11 cellular contexts compared by ENCODE assay signal in the genomic region with DNA sequence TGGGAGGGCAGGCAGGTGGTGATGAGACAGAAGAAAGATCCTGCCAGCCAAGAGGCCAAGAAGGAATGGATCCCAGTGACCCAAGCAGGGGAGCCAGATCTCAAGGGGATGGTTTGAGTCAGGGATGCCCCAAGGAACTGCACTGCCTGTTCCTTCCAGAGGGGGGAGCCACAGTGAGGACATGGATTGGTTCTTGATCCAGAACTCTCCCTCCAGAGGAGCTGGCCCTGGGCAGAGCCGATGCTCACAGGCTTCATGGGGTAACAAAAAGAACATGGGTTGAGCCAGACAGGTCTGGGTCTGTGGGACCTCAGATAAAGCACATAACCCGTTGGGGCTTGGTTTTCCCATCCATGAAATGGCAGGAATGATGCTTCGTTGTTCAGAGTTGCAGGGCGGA. TPM values are rescaled to one million over a fixed set of nuclear protein-coding genes. Genes with fewer than 3 reads are reported as not detected.
DNase-seq lines count a peak whose midpoint lies in the region; TF ChIP-seq lines count a peak whose summit lies in the region.
"Had no signal": no experiment of that assay in that cellular context is flagged by ENCODE, and none has a peak within 500 bp of the region (broad histone marks: within the 10 kb centered on the region; RNA-seq: fewer than 3 reads in every experiment).

No MANE protein-coding gene starts in this region.

- no peak overlapping the region for H3K4me2 ChIP-seq in KMS-11

- H3K27ac ChIP-seq in breast epithelium = no peak overlapping the region
- no peak overlapping the region for H3K27ac ChIP-seq in KMS-11
- H3K27ac ChIP-seq in endodermal cell (ENCODE audit: low read depth, low read length) = no peak overlapping the region
- H3K27ac ChIP-seq in spleen = no peak overlapping the region
- no peak overlapping the region for H3K27ac ChIP-seq in CD8-positive, alpha-beta memory T cell (ENCODE audit: low read depth, low read length)
- H3K27ac ChIP-seq: parathyroid adenoma had no signal

- H2AFZ ChIP-seq in KMS-11 (ENCODE audit: low read depth) = no peak overlapping the region
- H2AFZ ChIP-seq: parathyroid adenoma had no signal

- H3K36me3 Mint-ChIP-seq in MCF 10A (ENCODE audit: insufficient read depth, unreplicated experiment) (no peaks in the 10 kb centered on the region), endodermal cell (ENCODE audit: low read depth) (no peaks in the 10 kb centered on the region)
- peaks cover 0 to 3% (median 0%) of the 10 kb centered on the region in 3 donors for H3K36me3 Mint-ChIP-seq in CD8-positive, alpha-beta memory T cell

- no peaks in the 10 kb centered on the region for H3K79me2 ChIP-seq in KMS-11 (ENCODE audit: insufficient read depth, low read depth)
- H3K79me2 ChIP-seq: parathyroid adenoma had no signal

- TF ChIP-seq CTCF in MCF 10A (IDR thresholded peaks at IDR 0.05; ENCODE audit: unreplicated experiment) (peak; percentile 31), breast epithelium (IDR thresholded peaks at IDR 0.05) (no peak), KMS-11 (conservative IDR thresholded peaks at IDR 0.05; ENCODE audit: low read depth, low read length) (peak; percentile 59; the same call in 1 of the 2 replicates), endodermal cell (conservative IDR thresholded peaks at IDR 0.05) (peak; percentile 81), spleen (IDR thresholded peaks at IDR 0.05 in 8 of 11, conservative IDR thresholded peaks at IDR 0.05 in 3 of 11) (peak in 3 of 11 experiments; percentile 19 to 30 (median 26))

- no TSS peak for BruUV-seq in MCF 10A (replicated peaks; lab: Mats Ljungman, UMichigan)

- H3K4me3 Mint-ChIP-seq in MCF 10A (ENCODE audit: unreplicated experiment) (no peak overlapping the region), endodermal cell (no peak overlapping the region)
- H3K4me3 Mint-ChIP-seq in CD8-positive, alpha-beta memory T cell = no peak overlapping the region

- no peak overlapping the region for H3K27ac Mint-ChIP-seq in MCF 10A (ENCODE audit: low read depth, unreplicated experiment)
- H3K27ac Mint-ChIP-seq in endodermal cell = no peak overlapping the region
- H3K27ac Mint-ChIP-seq in CD8-positive, alpha-beta memory T cell = no peak overlapping the region

- H3K27me3 ChIP-seq in breast epithelium = peaks cover 0 to under 1% of the 10 kb centered on the region in 2 donors
- H3K27me3 ChIP-seq in KMS-11 (ENCODE audit: insufficient read depth, low read depth) = no peaks in the 10 kb centered on the region
- peaks cover 12% of the 10 kb centered on the region for H3K27me3 ChIP-seq in endodermal cell (ENCODE audit: control insufficient read depth, insufficient read depth, low read length, poor library complexity, severe bottlenecking)
- peaks cover 0 to 38% (median 10%) of the 10 kb centered on the region in 7 donors for H3K27me3 ChIP-seq in spleen (replicated peaks in 1 of 7)
- peaks cover 13% of the 10 kb centered on the region for H3K27me3 ChIP-seq in CD8-positive, alpha-beta memory T cell (ENCODE audit: insufficient read depth, low read length, poor library complexity, severe bottlenecking)

- no peaks in the 10 kb centered on the region for H4K20me1 ChIP-seq in KMS-11 (ENCODE audit: insufficient read depth)

- intact Hi-C loops in MCF 10A (cut with micrococcal nuclease) (no loop called here), breast epithelium (cut with DNase I; ENCODE audit: low total_unique reads) (no loop called here), spleen (cut with DNase I; ENCODE audit: low total_unique reads) (no loop called here)

- H3K36me3 ChIP-seq in breast epithelium = no peaks in the 10 kb centered on the region
- H3K36me3 ChIP-seq in KMS-11 (ENCODE audit: insufficient read depth) = no peaks in the 10 kb centered on the region
- no peaks in the 10 kb centered on the region for H3K36me3 ChIP-seq in endodermal cell (ENCODE audit: control insufficient read depth, insufficient read depth, low read length)
- H3K36me3 ChIP-seq in spleen = no peaks in the 10 kb centered on the region
- no peaks in the 10 kb centered on the region for H3K36me3 ChIP-seq in CD8-positive, alpha-beta memory T cell (ENCODE audit: insufficient read depth, low read length)

- WGBS in endodermal cell (ENCODE audit: insufficient coverage in 1 of 2, insufficient read length in 1 of 2), 2 experiments = 84 to 97% methylated on average over 4 of the region's 4 CpGs
- 80 to 91% (median 85%) methylated on average over 3 to 4 of the region's 4 CpGs for WGBS in spleen, 5 donors

- CTCF ChIA-PET in MCF 10A (lab: Yijun Ruan, JAX) = interaction anchor here (1.8 kb wide), 1 partner anchor 170 kb away, joined by 4 read pairs; no protein-coding TSS in a partner anchor
- CTCF ChIA-PET in CD8-positive, alpha-beta memory T cell (lab: Charles Lee) = interaction anchor here (0.9 to 1.5 kb wide), 2 partner anchors 8 to 127 kb away, joined by 3 read pairs; no protein-coding TSS in a partner anchor

- H3K9ac ChIP-seq in KMS-11 = no peak overlapping the region
- H3K9ac ChIP-seq in endodermal cell (ENCODE audit: extremely low read depth, low read length, poor library complexity, severe bottlenecking) = no peak overlapping the region
- H3K9ac ChIP-seq: parathyroid adenoma had no signal

- H3K9me3 ChIP-seq in breast epithelium (no peaks in the 10 kb centered on the region), endodermal cell (ENCODE audit: control insufficient read depth, low read length) (no peaks in the 10 kb centered on the region), spleen (no peaks in the 10 kb centered on the region)
- H3K9me3 ChIP-seq in CD8-positive, alpha-beta memory T cell (ENCODE audit: low read length) = no peaks in the 10 kb centered on the region

- H3K4me3 ChIP-seq in breast epithelium (no peak overlapping the region), KMS-11 (IDR thresholded peaks at IDR 0.05; ENCODE audit: insufficient read depth, low read depth, low read length) (no peak overlapping the region), endodermal cell (ENCODE audit: low read length) (no peak overlapping the region), spleen (no peak overlapping the region)
- no peak overlapping the region for H3K4me3 ChIP-seq in CD8-positive, alpha-beta memory T cell (ENCODE audit: low read length)

- DNase-seq in MCF 10A (ENCODE audit: unreplicated experiment) (peak; percentile 10), breast epithelium (ENCODE audit: low spot score in 2 of 2) (no peak), endodermal cell (peak; percentile 91), spleen (peak; percentile 34), activated gamma-delta T cell treated with Interleukin-2 at 50 U/mL for 16 hours (no peak), HPDE6-E6E7 (ENCODE audit: extremely low spot score) (no peak)
- no peak for DNase-seq in CD8-positive, alpha-beta memory T cell
- DNase-seq: Calu3 had no signal

- H3K4me1 ChIP-seq in breast epithelium (no peaks in the 10 kb centered on the region), KMS-11 (ENCODE audit: low read depth, poor library complexity, severe bottlenecking) (no peaks in the 10 kb centered on the region), endodermal cell (ENCODE audit: control insufficient read depth, insufficient read depth, low read length) (no peaks in the 10 kb centered on the region), spleen (peaks cover 0 to 44% (median 25%) of the 10 kb centered on the region in 6 donors)
- no peaks in the 10 kb centered on the region for H3K4me1 ChIP-seq in CD8-positive, alpha-beta memory T cell (ENCODE audit: insufficient read depth, low read length)

- POLR2A ChIA-PET in MCF 10A (lab: Yijun Ruan, JAX) = no interaction called here
- POLR2A ChIA-PET in CD8-positive, alpha-beta memory T cell (lab: Charles Lee) = no interaction called here

- H3K4me1 Mint-ChIP-seq in MCF 10A (ENCODE audit: insufficient read depth, unreplicated experiment) = peaks cover 8% of the 10 kb centered on the region
- peaks cover 12% of the 10 kb centered on the region for H3K4me1 Mint-ChIP-seq in endodermal cell
- H3K4me1 Mint-ChIP-seq in CD8-positive, alpha-beta memory T cell = peaks cover 8 to 21% (median 13%) of the 10 kb centered on the region in 3 donors

- H3K9me3 Mint-ChIP-seq in MCF 10A (ENCODE audit: unreplicated experiment) (no peaks in the 10 kb centered on the region), endodermal cell (no peaks in the 10 kb centered on the region)
- H3K9me3 Mint-ChIP-seq in CD8-positive, alpha-beta memory T cell = no peaks in the 10 kb centered on the region

- H3K27me3 Mint-ChIP-seq in MCF 10A (ENCODE audit: insufficient read depth, unreplicated experiment) = peaks cover 2% of the 10 kb centered on the region
- peaks cover 20% of the 10 kb centered on the region for H3K27me3 Mint-ChIP-seq in endodermal cell (ENCODE audit: insufficient read depth)
- peaks cover 24 to 31% of the 10 kb centered on the region in 2 donors for H3K27me3 Mint-ChIP-seq in CD8-positive, alpha-beta memory T cell

- TF ChIP-seq POLR2A in breast epithelium (IDR thresholded peaks at IDR 0.05) (no peak), spleen (IDR thresholded peaks at IDR 0.05) (no peak)

RNA-seq across cellular contexts. Expression of gene DENND2A, which starts 4.6 kb away (rescaled TPM):
- total RNA-seq in MCF 10A (2022) = 0.26 TPM in 1 of 2 replicates, not detected in the other
- total RNA-seq in breast epithelium = 10 to 100 TPM in 1 of 3 donors, 1 to 10 TPM in 2; 6.9 to 13.1 (median 7.6) TPM
- 10 to 100 TPM; 28.5 to 40.6 TPM for total RNA-seq in endodermal cell
- polyA plus RNA-seq in endodermal cell (2013, experiment 1 of 2) = 26.6 TPM
- 30.2 TPM for polyA plus RNA-seq in endodermal cell (2013, experiment 2 of 2)
- total RNA-seq in spleen = 10 to 100 TPM in 6 of 7 donors, 1 to 10 TPM in 1; 9.6 to 35.3 (median 19.9) TPM
- polyA plus RNA-seq in spleen = 1 to 10 TPM; 1.9 to 7.7 (median 6.6) TPM
- total RNA-seq in CD8-positive, alpha-beta memory T cell = not detected
- polyA plus RNA-seq in CD8-positive, alpha-beta memory T cell = not detected
- total RNA-seq: activated CD8-positive, alpha-beta memory T cell treated with anti-CD3 and anti-CD28 coated beads for 36 hours; Calu3 had no signal

RNA-seq across cellular contexts. Expression of gene ADCK2, which starts 27.6 kb away (rescaled TPM):
- 22.2 and 27.8 TPM in 2 replicates for total RNA-seq in MCF 10A (2022)
- total RNA-seq in breast epithelium = 10 to 100 TPM; 21.8 to 31.9 (median 23.6) TPM
- total RNA-seq in endodermal cell = 10 to 100 TPM; 13.5 to 17.8 TPM
- polyA plus RNA-seq in endodermal cell (2013, experiment 1 of 2) = 7.6 TPM
- polyA plus RNA-seq in endodermal cell (2013, experiment 2 of 2) = 6.2 TPM
- total RNA-seq in spleen = 10 to 100 TPM; 16.9 to 25.2 (median 20.4) TPM
- polyA plus RNA-seq in spleen = 10 to 100 TPM; 10.6 to 15.6 (median 11.9) TPM
- 10 to 100 TPM; 34.2 to 34.5 TPM for total RNA-seq in CD8-positive, alpha-beta memory T cell
- polyA plus RNA-seq in CD8-positive, alpha-beta memory T cell = 32.5 TPM

RNA-seq across cellular contexts. Expression of gene NDUFB2, which starts 51.3 kb away (rescaled TPM):
- total RNA-seq in MCF 10A (2022) (166 and 189 TPM in 2 replicates), breast epithelium (100 to 1,000 TPM in 2 of 3 donors, 10 to 100 TPM in 1; 85.0 to 151 (median 149) TPM), endodermal cell (100 to 1,000 TPM; 180 to 202 TPM), spleen (100 to 1,000 TPM; 104 to 235 (median 123) TPM)
- polyA plus RNA-seq in endodermal cell (2013, experiment 1 of 2) = 183 TPM
- 170 TPM for polyA plus RNA-seq in endodermal cell (2013, experiment 2 of 2)
- polyA plus RNA-seq in spleen = 100 to 1,000 TPM; 155 to 370 (median 238) TPM
- total RNA-seq in CD8-positive, alpha-beta memory T cell = 100 to 1,000 TPM; 209 to 231 TPM
- polyA plus RNA-seq in CD8-positive, alpha-beta memory T cell = 464 TPM

Comparison
In these comparisons a context has a peak if more than half of its experiments do, and no peak if none do; other contexts are left out.
1. DNase-seq: peak in MCF 10A (single experiment), endodermal cell (single experiment) and spleen (single experiment); none in breast epithelium (0 of 2), activated gamma-delta T cell treated with Interleukin-2 at 50 U/mL for 16 hours (single experiment), CD8-positive, alpha-beta memory T cell (0 of 5) and HPDE6-E6E7 (single experiment).
2. CTCF ChIP-seq: peak in MCF 10A (single experiment), KMS-11 (single experiment) and endodermal cell (single experiment); none in breast epithelium (0 of 3).